ENCODE assay signal across 15 cellular contexts in the genomic region with DNA sequence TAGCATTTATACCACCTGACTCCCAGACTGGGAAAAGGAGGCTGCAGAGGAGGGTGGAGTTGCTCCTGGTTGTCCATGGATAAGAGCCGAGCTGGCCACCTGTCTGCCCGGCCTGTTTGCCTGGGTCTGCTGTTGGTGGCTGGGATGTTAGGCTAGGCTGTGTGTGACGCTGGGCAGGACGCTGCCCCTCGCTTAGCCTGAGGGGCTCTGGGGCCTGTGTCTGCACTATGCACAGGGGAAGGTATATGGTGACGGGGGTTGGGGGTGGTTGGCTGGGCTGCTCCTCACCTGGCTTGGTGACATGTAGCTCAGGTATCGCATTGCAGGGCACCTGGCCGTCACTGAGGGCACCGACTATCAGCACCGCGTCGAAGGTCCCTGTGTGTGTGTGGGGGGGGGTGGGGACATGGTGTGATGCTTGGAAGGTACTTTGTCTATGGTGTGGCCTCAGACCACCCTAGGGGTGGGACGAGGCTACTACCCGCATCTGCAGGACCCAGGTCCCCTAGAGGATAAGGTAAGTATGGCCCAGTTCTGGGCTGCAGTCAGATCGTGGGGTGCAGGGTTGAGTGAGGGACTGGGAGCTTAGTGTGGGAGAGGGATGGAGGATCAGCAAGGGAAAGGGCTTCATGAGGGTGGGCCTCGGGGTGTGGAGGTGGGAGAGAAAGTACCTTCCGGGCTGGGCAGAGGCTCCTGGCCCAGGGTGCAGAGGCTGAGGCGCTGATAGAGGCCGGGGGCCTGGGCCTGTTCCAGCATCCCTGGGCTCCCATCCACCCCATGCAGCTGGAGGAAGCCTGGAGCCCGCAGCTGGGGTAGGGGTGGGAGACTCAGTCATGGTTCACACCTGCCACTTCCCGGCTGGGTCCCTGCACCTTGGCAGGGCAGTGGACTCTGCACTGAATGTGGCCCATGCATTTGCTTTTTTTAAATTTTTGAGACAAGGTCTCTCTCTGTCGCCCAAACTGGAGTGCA. TPM values are rescaled to one million over a fixed set of nuclear protein-coding genes. Genes with fewer than 3 reads are reported as not detected.
DNase-seq lines count a peak whose midpoint lies in the region; ATAC-seq, FAIRE-seq and TF ChIP-seq lines count a peak whose summit lies in the region.
"Had no signal": no experiment of that assay in that cellular context is flagged by ENCODE, and none has a peak within 500 bp of the region (broad histone marks: within the 10 kb centered on the region; RNA-seq: fewer than 3 reads in every experiment).

No MANE protein-coding gene starts in this region.

- intact Hi-C loops in Right ventricle myocardium superior (cut with DNase I): no loop called here
- intact Hi-C loops in OCI-LY7 (cut with micrococcal nuclease; ENCODE audit: unreplicated experiment): loop anchor here (5.0 kb wide), 1 partner anchor 103 kb away; the partner anchor contains the start of gene ABHD11

- H3K4me1 ChIP-seq in right atrium auricular region (peaks cover 0 to 11% of the 10 kb centered on the region in 2 donors), OCI-LY7 (ENCODE audit: insufficient read depth, low read length, poor library complexity, severe bottlenecking) (peaks cover 14% of the 10 kb centered on the region)

- no TSS peak for BruUV-seq in OCI-LY7 (replicated peaks; lab: Mats Ljungman, UMichigan)

- H3K9me2 ChIP-seq in OCI-LY7 (ENCODE audit: insufficient read depth, low read length): no peaks in the 10 kb centered on the region

- TF ChIP-seq CTCF in right atrium auricular region (IDR thresholded peaks at IDR 0.05) (no peak), OCI-LY7 (conservative IDR thresholded peaks at IDR 0.05; ENCODE audit: low read length) (no peak), D721Med (IDR thresholded peaks at IDR 0.05; ENCODE audit: insufficient read depth, missing control alignments) (no peak)

- ATAC-seq in Right ventricle myocardium superior (ENCODE audit: poor library complexity): no peak

- no peaks in the 10 kb centered on the region for H4K20me1 ChIP-seq in OCI-LY7 (ENCODE audit: insufficient read depth, low read length)

- no peaks in the 10 kb centered on the region for H3K36me3 ChIP-seq in right atrium auricular region
- H3K36me3 ChIP-seq in OCI-LY7 (ENCODE audit: insufficient read depth, low read length): no peaks in the 10 kb centered on the region

- CTCF ChIA-PET in OCI-LY7 (lab: Charles Lee; ENCODE audit: unreplicated experiment): interaction anchor here (0.6 kb wide), 1 partner anchor 187 kb away, joined by 7 read pairs; no protein-coding TSS in a partner anchor

- H3K4me3 ChIP-seq in right atrium auricular region: no peak overlapping the region
- no peak overlapping the region for H3K4me3 ChIP-seq in OCI-LY7 (ENCODE audit: low read depth, low read length, poor library complexity, severe bottlenecking)
- H3K4me3 ChIP-seq: dorsolateral prefrontal cortex had no signal

- no peak overlapping the region for H2AFZ ChIP-seq in OCI-LY7 (ENCODE audit: low read length)

- H3K27ac ChIP-seq in right atrium auricular region (no peak overlapping the region), OCI-LY7 (ENCODE audit: low read depth, low read length, poor library complexity, severe bottlenecking) (no peak overlapping the region)
- H3K27ac ChIP-seq: dorsolateral prefrontal cortex had no signal

- H3K9me3 ChIP-seq in right atrium auricular region (no peaks in the 10 kb centered on the region), OCI-LY7 (ENCODE audit: low read length) (no peaks in the 10 kb centered on the region)

- DNase-seq in Right ventricle myocardium superior (peak; percentile 33), right atrium auricular region (ENCODE audit: low spot score) (no peak), OCI-LY7 (ENCODE audit: low spot score) (peak; percentile 17), hepatic stellate cell (ENCODE audit: low spot score) (peak; percentile 12), GM19238 (ENCODE audit: insufficient read length, low spot score) (no peak), DMS79 (lab: John Stamatoyannopoulos, UW) (no peak), NCI-H345 treated with DMSO at 0.1 percent for 48 hours (lab: John Stamatoyannopoulos, UW; ENCODE audit: unreplicated experiment) (no peak), D721Med (ENCODE audit: insufficient read length, low spot score) (no peak)
- DNase-seq: activated CD4-positive, alpha-beta memory T cell treated with anti-CD3 and anti-CD28 coated beads, Interleukin-2, amount 10 ng/mL, durations not matched to agents 7 days and 5 days; dorsolateral prefrontal cortex; NCI-H2171; NK-92 treated with Interleukin-12 subunit alpha and Interleukin-12 subunit beta, amount 100 ng/mL, for 24 hours; occipital lobe had no signal

- no peaks in the 10 kb centered on the region for H3K27me3 ChIP-seq in right atrium auricular region
- H3K27me3 ChIP-seq: dorsolateral prefrontal cortex had no signal

- POLR2A ChIA-PET in OCI-LY7 (lab: Charles Lee): no interaction called here

- H3K79me2 ChIP-seq in OCI-LY7 (ENCODE audit: insufficient read depth, low read depth, low read length): no peaks in the 10 kb centered on the region

- FAIRE-seq in D721Med (lab: Jason Lieb, UNC): no peak
- FAIRE-seq: TTC549 had no signal

- H3K4me2 ChIP-seq in OCI-LY7 (ENCODE audit: low read length): no peak overlapping the region

RNA-seq across cellular contexts. Expression of gene METTL27, which starts 2.3 kb away (rescaled TPM):
- total RNA-seq in Right ventricle myocardium superior: 0.43 TPM
- under 1 TPM in 1 of 2 donors, not detected in 1; 0.39 TPM for total RNA-seq in right atrium auricular region
- total RNA-seq in OCI-LY7 (2014; rRNA removed; shearing (Covaris generic)): 0.92 and 3.1 TPM in 2 replicates
- total RNA-seq in OCI-LY7 (2022): 2.1 and 2.3 TPM in 2 replicates

RNA-seq across cellular contexts. Expression of gene CLDN4, which starts 9.2 kb away (rescaled TPM):
- 0.11 TPM for total RNA-seq in Right ventricle myocardium superior
- total RNA-seq in right atrium auricular region: under 1 TPM in 1 of 2 donors, not detected in 1; 0.41 TPM
- 0.13 TPM in 2 replicates for total RNA-seq in OCI-LY7 (2014; rRNA removed; shearing (Covaris generic))
- total RNA-seq in OCI-LY7 (2022): 0.90 and 1.0 TPM in 2 replicates
- total RNA-seq: skeletal muscle tissue had no signal

RNA-seq across cellular contexts. Expression of gene TMEM270, which starts 20.9 kb away (rescaled TPM):
- total RNA-seq in Right ventricle myocardium superior (not detected), right atrium auricular region (not detected), OCI-LY7 (2022) (not detected in 2 replicates)
- not detected in 2 replicates for total RNA-seq in OCI-LY7 (2014; rRNA removed; shearing (Covaris generic))
- total RNA-seq: activated CD4-positive, alpha-beta memory T cell treated with anti-CD3 and anti-CD28 coated beads, Interleukin-2, amount 10 ng/mL, durations not matched to agents 7 days and 5 days; occipital lobe; skeletal muscle tissue had no signal

Comparison
In these comparisons a context has a peak if more than half of its experiments do, and no peak if none do; other contexts are left out.
1. DNase-seq: peak in Right ventricle myocardium superior (single experiment), OCI-LY7 (single experiment) and hepatic stellate cell (single experiment); none in right atrium auricular region (single experiment), GM19238 (single experiment), DMS79 (single experiment), NCI-H345 treated with DMSO at 0.1 percent for 48 hours (single experiment) and D721Med (single experiment).